Comparison of ENCODE assay signal across 23 cellular contexts in genomic region chr4:121776610-121777401, GRCh38. TPM values are rescaled to one million over a fixed set of nuclear protein-coding genes. Genes with fewer than 3 reads are reported as not detected.
A peak's percentile ranks its signal among the peaks of the same experiment; 100 is the strongest.
DNase-seq lines count a peak whose midpoint lies in the region; ATAC-seq, FAIRE-seq and TF ChIP-seq lines count a peak whose summit lies in the region.
"Had no signal": no experiment of that assay in that cellular context is flagged by ENCODE, and none has a peak within 500 bp of the region (broad histone marks: within the 10 kb centered on the region; RNA-seq: fewer than 3 reads in every experiment).

No MANE protein-coding gene starts in this region.

- H3K9me3 ChIP-seq in GM12878 (replicated peaks; ENCODE audit: control insufficient read depth, insufficient read depth, low read length): no peaks in the 10 kb centered on the region
- no peaks in the 10 kb centered on the region for H3K9me3 ChIP-seq in right lobe of liver
- H3K9me3 ChIP-seq: MG63, SJCRH30 had no signal

- no peaks in the 10 kb centered on the region for H3K9me3 Mint-ChIP-seq in natural killer cell treated with Interleukin-12 subunit alpha and Interleukin-12 subunit beta and Interleukin-15 and Interleukin-18, amount 100 ng/mL, for 72 hours
- H3K9me3 Mint-ChIP-seq in natural killer cell: no peaks in the 10 kb centered on the region
- H3K9me3 Mint-ChIP-seq: GM23338 had no signal

- H3K4me1 ChIP-seq in GM12878 (ENCODE audit: control insufficient read depth, insufficient read depth, low read length): peaks cover 12% of the 10 kb centered on the region
- H3K4me1 ChIP-seq in right lobe of liver: no peaks in the 10 kb centered on the region

- H3K27me3 ChIP-seq in GM12878 (replicated peaks in 1 of 2; ENCODE audit: control insufficient read depth in 2 of 2, insufficient read depth in 2 of 2, low read length in 1 of 2) (no peaks in the 10 kb centered on the region; a peak in 1 of 4 replicates), right lobe of liver (no peaks in the 10 kb centered on the region)
- H3K27me3 ChIP-seq: MG63, SJCRH30 had no signal

- no peak overlapping the region; the same call in 1 of the 2 replicates for H2AFZ ChIP-seq in GM12878 (ENCODE audit: control insufficient read depth, low read depth, low read length)
- H2AFZ ChIP-seq: GM23338 had no signal

- H3K27ac Mint-ChIP-seq in natural killer cell treated with Interleukin-12 subunit alpha and Interleukin-12 subunit beta and Interleukin-15 and Interleukin-18, amount 100 ng/mL, for 72 hours: peak overlapping the region in 1 of 2 donors; percentile 51
- H3K27ac Mint-ChIP-seq in natural killer cell: no peak overlapping the region
- H3K27ac Mint-ChIP-seq: GM23338, T-helper 17 cell had no signal

- H3K27ac ChIP-seq in GM12878 (ENCODE audit: control insufficient read depth, insufficient read depth): no peak overlapping the region
- H3K27ac ChIP-seq in right lobe of liver: no peak overlapping the region
- H3K27ac ChIP-seq: C4-2B had no signal

- H3K36me3 ChIP-seq in GM12878 (ENCODE audit: control insufficient read depth in 2 of 2, insufficient read depth in 2 of 2, low read length in 1 of 2) (no peaks in the 10 kb centered on the region), right lobe of liver (no peaks in the 10 kb centered on the region)
- H3K36me3 ChIP-seq: MG63, SJCRH30 had no signal

- TF ChIP-seq CTCF in natural killer cell (IDR thresholded peaks at IDR 0.05) (no peak), GM12878 (IDR thresholded peaks at IDR 0.05 in 2 of 3, conservative IDR thresholded peaks at IDR 0.05 in 1 of 3; ENCODE audit: control insufficient read depth in 2 of 3, extremely low read depth in 1 of 3, insufficient read depth in 1 of 3, low read depth in 3 of 3, low read length in 3 of 3) (no peak), right lobe of liver (IDR thresholded peaks at IDR 0.05) (no peak)

- no peak for TF ChIP-seq RAD21 in GM12878 (IDR thresholded peaks at IDR 0.05; ENCODE audit: insufficient read depth, low read depth, low read length)

- H3K4me3 ChIP-seq in GM12878: no peak overlapping the region
- no peak overlapping the region for H3K4me3 ChIP-seq in right lobe of liver
- H3K4me3 ChIP-seq: GM23338, MG63 had no signal

- WGBS in GM12878 (ENCODE audit: insufficient coverage, insufficient replicate concordance, low lambda C conversion rate, missing lambda C conversion rate): 67% methylated on average over 6 of the region's 6 CpGs
- WGBS in right lobe of liver (ENCODE audit: insufficient coverage, low coverage, low lambda C conversion rate, missing lambda C conversion rate): 57% methylated on average over 6 of the region's 6 CpGs

- peak; percentile 36 to 51; a peak in 2 of 4 replicates for TF ChIP-seq EP300 in GM12878 (IDR thresholded peaks at IDR 0.05; ENCODE audit: borderline replicate concordance in 1 of 2, control insufficient read depth in 1 of 2, low read depth in 2 of 2, low read length in 2 of 2)

- in situ Hi-C loops in GM12878 (cut with MboI): no loop called here

- POLR2A ChIA-PET in GM12878 (lab: Charles Lee): interaction anchor here (1.2 to 3.6 kb wide), 5 partner anchors 13 to 48 kb away, joined by 5 to 19 read pairs (median 7); partner anchors contain the start of gene EXOSC9

- SMC1A ChIA-PET in GM12878 (lab: Charles Lee; ENCODE audit: uncharacterized antibody, unreplicated experiment): interaction anchor here (0.8 to 3.9 kb wide), 17 partner anchors 9 to 312 kb away, joined by 3 to 36 read pairs (median 5); partner anchors contain the start of genes BBS7, CCNA2, EXOSC9 and SMIM43

- peak in 1 of 2 donors; percentile 44 for ATAC-seq in natural killer cell treated with Interleukin-12 subunit alpha and Interleukin-12 subunit beta and Interleukin-15 and Interleukin-18, amount 100 ng/mL, for 72 hours
- no peak for ATAC-seq in natural killer cell
- peak; percentile 10 for ATAC-seq in HG02678 (IDR thresholded peaks at IDR 0.05; ENCODE audit: unreplicated experiment)
- peak; percentile 63 for ATAC-seq in GM12878
- ATAC-seq in HG03280 (IDR thresholded peaks at IDR 0.05; ENCODE audit: unreplicated experiment): no peak
- ATAC-seq in right lobe of liver: no peak
- ATAC-seq: GM23338, HCT116, Panc1, T-helper 17 cell had no signal

- H3K4me3 Mint-ChIP-seq in natural killer cell treated with Interleukin-12 subunit alpha and Interleukin-12 subunit beta and Interleukin-15 and Interleukin-18, amount 100 ng/mL, for 72 hours: peak overlapping the region; percentile 11
- no peak overlapping the region for H3K4me3 Mint-ChIP-seq in natural killer cell
- H3K4me3 Mint-ChIP-seq: GM23338, T-helper 17 cell had no signal

- no peak overlapping the region for H3K9ac ChIP-seq in GM12878 (ENCODE audit: control insufficient read depth, insufficient read depth, low read length)

- no peaks in the 10 kb centered on the region for H3K79me2 ChIP-seq in GM12878 (ENCODE audit: control insufficient read depth, insufficient read depth, low read length)

- no peak for DNase-seq in natural killer cell treated with Interleukin-12 subunit alpha and Interleukin-12 subunit beta and Interleukin-15 and Interleukin-18, amount 100 ng/mL, for 72 hours (ENCODE audit: low spot score)
- no peak for DNase-seq in natural killer cell
- DNase-seq in GM12878 (ENCODE audit: low read depth, low spot score): no peak
- DNase-seq in 8988T: no peak
- DNase-seq in NCI-H2107 treated with DMSO at 0.1 percent for 48 hours (lab: John Stamatoyannopoulos, UW; ENCODE audit: unreplicated experiment): no peak
- no peak for DNase-seq in right lobe of liver
- DNase-seq: AML-193, DMS 273 treated with DMSO at 0.1 percent for 48 hours, DND-41, NCI-H1092 treated with DMSO at 0.1 percent for 48 hours, NCI-H1694, NCI-H2227 treated with DMSO at 0.1 percent for 48 hours, T-helper 17 cell had no signal

- RAD21 ChIA-PET in GM12878 (lab: Charles Lee; ENCODE audit: unreplicated experiment): interaction anchor here (1.0 to 4.0 kb wide), 9 partner anchors 12 to 80 kb away, joined by 3 to 28 read pairs (median 5); partner anchors contain the start of genes ANXA5 and EXOSC9

- BruUV-seq in GM12878 (replicated peaks; lab: Mats Ljungman, UMichigan): no TSS peak

- H3K4me2 ChIP-seq in GM12878 (ENCODE audit: control insufficient read depth, insufficient read depth): 0 out of 2 replicates have a peak overlapping the region, but pooled peaks have one; percentile 5
- H3K4me2 ChIP-seq: GM23338 had no signal

- intact Hi-C loops in natural killer cell (cut with micrococcal nuclease) (no loop called here), GM12878 (cut with micrococcal nuclease; ENCODE audit: unreplicated experiment) (no loop called here), right lobe of liver (cut with DNase I) (no loop called here)

- TF ChIP-seq POLR2A in GM12878 (IDR thresholded peaks at IDR 0.05; ENCODE audit: low read depth, low read length): no peak
- no peak for TF ChIP-seq POLR2A in right lobe of liver (IDR thresholded peaks at IDR 0.05)

- H3K36me3 Mint-ChIP-seq in natural killer cell treated with Interleukin-12 subunit alpha and Interleukin-12 subunit beta and Interleukin-15 and Interleukin-18, amount 100 ng/mL, for 72 hours: no peaks in the 10 kb centered on the region
- no peaks in the 10 kb centered on the region for H3K36me3 Mint-ChIP-seq in natural killer cell

- CTCF ChIA-PET in GM12878 (lab: Yijun Ruan, JAX): interaction anchor here (0.5 to 1.9 kb wide), 5 partner anchors 9 to 202 kb away, joined by 3 to 7 read pairs (median 6); no protein-coding TSS in a partner anchor

- peaks cover 27 to 33% of the 10 kb centered on the region in 2 donors for H3K27me3 Mint-ChIP-seq in natural killer cell treated with Interleukin-12 subunit alpha and Interleukin-12 subunit beta and Interleukin-15 and Interleukin-18, amount 100 ng/mL, for 72 hours
- H3K27me3 Mint-ChIP-seq in natural killer cell (ENCODE audit: low read depth in 2 of 2): peaks cover 30 to 39% of the 10 kb centered on the region in 2 donors

- H3K4me1 Mint-ChIP-seq in natural killer cell treated with Interleukin-12 subunit alpha and Interleukin-12 subunit beta and Interleukin-15 and Interleukin-18, amount 100 ng/mL, for 72 hours (ENCODE audit: low read depth in 2 of 2): no peaks in the 10 kb centered on the region
- H3K4me1 Mint-ChIP-seq in natural killer cell: no peaks in the 10 kb centered on the region

- no peaks in the 10 kb centered on the region; the same call in 1 of the 2 replicates for H4K20me1 ChIP-seq in GM12878 (ENCODE audit: control insufficient read depth, insufficient read depth)

- no peak for FAIRE-seq in GM12878 (lab: Jason Lieb, UNC)

RNA-seq across cellular contexts. Expression of gene SMIM43, which starts 11.8 kb away (rescaled TPM):
- not detected for total RNA-seq in natural killer cell treated with Interleukin-12 subunit alpha and Interleukin-12 subunit beta and Interleukin-15 and Interleukin-18, amount 100 ng/mL, for 72 hours
- total RNA-seq in natural killer cell (not detected), GM12878 (2014; rRNA removed) (not detected in 2 replicates), GM12878 (2014; rRNA removed; fragmentation: Illumina TruSeq; extraction: Trizol) (not detected in 2 replicates), GM12878 (2021) (not detected in 2 replicates), right lobe of liver (not detected)
- total RNA-seq in GM12878 (2013; cell fraction: nucleolus; rRNA removed): not detected in 2 replicates
- not detected for polyA plus RNA-seq in GM12878 (2011; ENCODE audit: low read depth)
- polyA plus RNA-seq in GM12878 (2011; rRNA removed) (0.04 and 0.12 TPM in 2 replicates), GM12878 (2014; fragmentation: Illumina TruSeq; extraction: Trizol) (not detected in 2 replicates), GM12878 (2014; fragmentation: Nextera tagmentation; extraction: Ambion mirVana) (not detected), GM12878 (2014; rRNA removed) (not detected in 2 replicates), GM12878 (2016; fragmentation: Nextera tagmentation; extraction: Ambion mirVana) (not detected)
- 0.12 and 0.13 TPM in 2 replicates for polyA plus RNA-seq in GM12878 (2011; cell fraction: cytosol; rRNA removed)
- 0.16 and 0.27 TPM in 2 replicates for polyA plus RNA-seq in GM12878 (2011; cell fraction: nucleus; rRNA removed)
- not detected in 2 replicates for polyA plus RNA-seq in GM12878 (2012)
- polyA minus RNA-seq in GM12878 (2011; rRNA and poly(A)+ RNA removed): 0.07 TPM in 1 of 2 replicates, not detected in the other
- polyA minus RNA-seq in GM12878 (2011; cell fraction: cytosol; rRNA and poly(A)+ RNA removed): not detected in 2 replicates
- not detected in 2 replicates for polyA minus RNA-seq in GM12878 (2011; cell fraction: nucleus; rRNA and poly(A)+ RNA removed)
- total RNA-seq: G401, HT-29, T-helper 17 cell had no signal

RNA-seq across cellular contexts. Expression of gene EXOSC9, which starts 24.3 kb away (rescaled TPM):
- 10 to 100 TPM; 44.0 to 85.3 TPM for total RNA-seq in natural killer cell treated with Interleukin-12 subunit alpha and Interleukin-12 subunit beta and Interleukin-15 and Interleukin-18, amount 100 ng/mL, for 72 hours
- total RNA-seq in natural killer cell: 10 to 100 TPM; 45.7 to 57.4 (median 51.2) TPM
- total RNA-seq in GM12878 (2013; cell fraction: nucleolus; rRNA removed): 64.0 and 71.2 TPM in 2 replicates
- total RNA-seq in GM12878 (2014; rRNA removed): 50.7 and 72.1 TPM in 2 replicates
- total RNA-seq in GM12878 (2014; rRNA removed; fragmentation: Illumina TruSeq; extraction: Trizol): 88.1 and 89.7 TPM in 2 replicates
- 49.0 and 50.5 TPM in 2 replicates for total RNA-seq in GM12878 (2021)
- 23.0 TPM for polyA plus RNA-seq in GM12878 (2011; ENCODE audit: low read depth)
- 102 and 141 TPM in 2 replicates for polyA plus RNA-seq in GM12878 (2011; rRNA removed)
- polyA plus RNA-seq in GM12878 (2011; cell fraction: cytosol; rRNA removed): 38.1 and 41.7 TPM in 2 replicates
- polyA plus RNA-seq in GM12878 (2011; cell fraction: nucleus; rRNA removed): 59.4 and 66.8 TPM in 2 replicates
- 45.4 and 47.2 TPM in 2 replicates for polyA plus RNA-seq in GM12878 (2012)
- 102 and 123 TPM in 2 replicates for polyA plus RNA-seq in GM12878 (2014; fragmentation: Illumina TruSeq; extraction: Trizol)
- 100 to 1,000 TPM; 115 to 131 TPM for polyA plus RNA-seq in GM12878 (2014; fragmentation: Nextera tagmentation; extraction: Ambion mirVana)
- 59.0 and 70.6 TPM in 2 replicates for polyA plus RNA-seq in GM12878 (2014; rRNA removed)
- 10 to 100 TPM; 80.4 to 81.0 TPM for polyA plus RNA-seq in GM12878 (2016; fragmentation: Nextera tagmentation; extraction: Ambion mirVana)
- 77.8 and 97.4 TPM in 2 replicates for polyA minus RNA-seq in GM12878 (2011; rRNA and poly(A)+ RNA removed)
- 37.4 and 40.4 TPM in 2 replicates for polyA minus RNA-seq in GM12878 (2011; cell fraction: cytosol; rRNA and poly(A)+ RNA removed)
- 38.8 and 53.1 TPM in 2 replicates for polyA minus RNA-seq in GM12878 (2011; cell fraction: nucleus; rRNA and poly(A)+ RNA removed)
- total RNA-seq in right lobe of liver: 10 to 100 TPM in 1 of 6 experiments, 1 to 10 TPM in 5; 3.6 to 12.5 (median 6.5) TPM

RNA-seq across cellular contexts. Expression of gene CCNA2, which starts 46.9 kb away (rescaled TPM):
- 10 to 100 TPM; 46.3 to 64.1 TPM for total RNA-seq in natural killer cell treated with Interleukin-12 subunit alpha and Interleukin-12 subunit beta and Interleukin-15 and Interleukin-18, amount 100 ng/mL, for 72 hours
- total RNA-seq in natural killer cell (1 to 10 TPM in 1 of 3 donors, under 1 TPM in 2; 0.50 to 1.6 (median 0.99) TPM), GM12878 (2014; rRNA removed) (98.9 and 106 TPM in 2 replicates), GM12878 (2014; rRNA removed; fragmentation: Illumina TruSeq; extraction: Trizol) (92.4 and 94.3 TPM in 2 replicates), GM12878 (2021) (69.6 and 74.1 TPM in 2 replicates), right lobe of liver (1 to 10 TPM in 3 of 6 experiments, under 1 TPM in 3; 0.15 to 4.3 (median 1.4) TPM)
- 16.7 and 18.0 TPM in 2 replicates for total RNA-seq in GM12878 (2013; cell fraction: nucleolus; rRNA removed)
- 16.2 TPM for polyA plus RNA-seq in GM12878 (2011; ENCODE audit: low read depth)
- polyA plus RNA-seq in GM12878 (2011; rRNA removed) (99.3 and 153 TPM in 2 replicates), GM12878 (2014; fragmentation: Illumina TruSeq; extraction: Trizol) (96.5 and 112 TPM in 2 replicates), GM12878 (2014; fragmentation: Nextera tagmentation; extraction: Ambion mirVana) (10 to 100 TPM; 21.8 to 34.7 TPM), GM12878 (2014; rRNA removed) (57.8 and 68.2 TPM in 2 replicates), GM12878 (2016; fragmentation: Nextera tagmentation; extraction: Ambion mirVana) (100 to 1,000 TPM; 137 to 153 TPM)
- polyA plus RNA-seq in GM12878 (2011; cell fraction: cytosol; rRNA removed): 54.2 and 62.4 TPM in 2 replicates
- polyA plus RNA-seq in GM12878 (2011; cell fraction: nucleus; rRNA removed): 36.4 and 41.5 TPM in 2 replicates
- 27.0 and 39.9 TPM in 2 replicates for polyA plus RNA-seq in GM12878 (2012)
- polyA minus RNA-seq in GM12878 (2011; rRNA and poly(A)+ RNA removed): 55.0 and 74.2 TPM in 2 replicates
- polyA minus RNA-seq in GM12878 (2011; cell fraction: cytosol; rRNA and poly(A)+ RNA removed): 40.3 and 40.8 TPM in 2 replicates
- 14.7 and 25.6 TPM in 2 replicates for polyA minus RNA-seq in GM12878 (2011; cell fraction: nucleus; rRNA and poly(A)+ RNA removed)

Comparison
In these comparisons a context has a peak if more than half of its experiments do, and no peak if none do; other contexts are left out.
1. ATAC-seq: peak in HG02678 (single experiment) and GM12878 (single experiment); none in natural killer cell (0 of 3), HG03280 (single experiment) and right lobe of liver (0 of 4).